Comparison of ENCODE assay signal across 19 cellular contexts in the genomic region with DNA sequence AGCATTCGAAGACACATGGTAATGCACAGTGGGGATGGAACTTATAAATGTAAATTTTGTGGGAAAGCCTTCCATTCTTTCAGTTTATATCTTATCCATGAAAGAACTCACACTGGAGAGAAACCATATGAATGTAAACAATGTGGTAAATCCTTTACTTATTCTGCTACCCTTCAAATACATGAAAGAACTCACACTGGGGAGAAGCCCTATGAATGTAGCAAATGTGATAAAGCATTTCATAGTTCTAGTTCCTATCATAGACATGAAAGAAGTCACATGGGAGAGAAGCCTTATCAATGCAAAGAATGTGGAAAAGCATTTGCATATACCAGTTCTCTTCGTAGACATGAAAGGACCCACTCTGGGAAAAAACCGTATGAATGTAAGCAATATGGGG. TPM values are rescaled to one million over a fixed set of nuclear protein-coding genes. Genes with fewer than 3 reads are reported as not detected.
DNase-seq lines count a peak whose midpoint lies in the region; ATAC-seq, FAIRE-seq and TF ChIP-seq lines count a peak whose summit lies in the region.
"Had no signal": no experiment of that assay in that cellular context is flagged by ENCODE, and none has a peak within 500 bp of the region (broad histone marks: within the 10 kb centered on the region; RNA-seq: fewer than 3 reads in every experiment).

No MANE protein-coding gene starts in this region.

- H3K18ac ChIP-seq in H1 (ENCODE audit: extremely low read depth, low read length) = no peak overlapping the region

- H3F3A ChIP-seq in PC-3 (ENCODE audit: low read length, unreplicated experiment) (no peaks in the 10 kb centered on the region), SK-N-SH (replicated peaks; ENCODE audit: insufficient read depth) (peaks cover 13% of the 10 kb centered on the region)

- no peak overlapping the region for H2AK5ac ChIP-seq in H1 (ENCODE audit: low read depth, low read length)

- H3K14ac ChIP-seq in H1 (ENCODE audit: insufficient read length) = no peak overlapping the region

- no peaks in the 10 kb centered on the region for H3K23me2 ChIP-seq in H1 (ENCODE audit: low read depth, low read length)

- H3K4me1 ChIP-seq in PC-3 (ENCODE audit: insufficient read depth, low read length) (no peaks in the 10 kb centered on the region), H1 (replicated peaks in 1 of 4; ENCODE audit: control insufficient read depth in 3 of 4, insufficient read depth in 4 of 4, low read length in 3 of 4) (no peaks in the 10 kb centered on the region), skeletal muscle tissue (ENCODE audit: control insufficient read depth in 3 of 3, insufficient read depth in 3 of 3, low read length in 3 of 3) (no peaks in the 10 kb centered on the region), SK-N-SH (ENCODE audit: control insufficient read depth in 1 of 2, insufficient read depth in 2 of 2, low read depth in 1 of 2, low read length in 1 of 2) (no peaks in the 10 kb centered on the region)
- H3K4me1 ChIP-seq: SJCRH30 had no signal

- TF ChIP-seq EP300 in H1 (IDR thresholded peaks at IDR 0.05; ENCODE audit: borderline replicate concordance in 1 of 2, low read depth in 2 of 2, low read length in 2 of 2) (no peak), SK-N-SH (IDR thresholded peaks at IDR 0.05; ENCODE audit: borderline replicate concordance in 1 of 2, low read depth in 1 of 2, low read length in 1 of 2) (no peak)

- no TSS peak for BruUV-seq in PC-3 (replicated peaks; lab: Mats Ljungman, UMichigan)

- H2BK120ac ChIP-seq in H1 (replicated peaks; ENCODE audit: low read depth, low read length) = no peak overlapping the region

- no peak overlapping the region for H3K56ac ChIP-seq in H1 (replicated peaks; ENCODE audit: insufficient read length, low read depth, low read length)

- no peak for DNase-seq in activated T-cell treated with anti-CD3 and anti-CD28 coated beads, Interleukin-2, amount 50 U/mL, for 72 hours
- no peak for DNase-seq in activated T-cell treated with anti-CD3 and anti-CD28 coated beads, Interleukin-2, amount 50 U/mL, for 24 hours
- DNase-seq in PC-3 = no peak
- no peak for DNase-seq in H1 (ENCODE audit: low read depth in 1 of 2, low spot score in 2 of 2)
- no peak for DNase-seq in retina
- no peak for DNase-seq in SK-N-SH
- DNase-seq: DMS79, HCEC 1CT, NCI-H187, NCI-H2227 treated with DMSO at 0.1 percent for 48 hours, NCI-H510A treated with DMSO at 0.1 percent for 48 hours, NCI-H774 had no signal

- H3K4ac ChIP-seq in H1 (replicated peaks; ENCODE audit: insufficient read length, low read depth, low read length) = no peak overlapping the region

- H3K9me3 Mint-ChIP-seq in activated T-cell treated with anti-CD3 and anti-CD28 coated beads, Interleukin-2, amount 50 U/mL, for 72 hours = peaks cover 23 to 43% of the 10 kb centered on the region in 2 donors
- H3K9me3 Mint-ChIP-seq in activated T-cell treated with anti-CD3 and anti-CD28 coated beads, Interleukin-2, amount 50 U/mL, for 24 hours = peaks cover 75% of the 10 kb centered on the region

- H3K36me3 ChIP-seq in PC-3 (ENCODE audit: low read depth, low read length) = peaks cover 94% of the 10 kb centered on the region
- H3K36me3 ChIP-seq in H1 (ENCODE audit: control insufficient read depth in 2 of 4, insufficient read depth in 4 of 4, low read length in 3 of 4) = peaks cover 10 to 78% (median 36%) of the 10 kb centered on the region in 4 experiments; a peak in 7 of 8 replicates
- H3K36me3 ChIP-seq in skeletal muscle tissue (ENCODE audit: control insufficient read depth in 3 of 3, insufficient read depth in 3 of 3, low read length in 3 of 3) = peaks cover 54 to 59% (median 56%) of the 10 kb centered on the region in 3 donors
- peaks cover 29 to 56% of the 10 kb centered on the region in 2 experiments for H3K36me3 ChIP-seq in SK-N-SH (replicated peaks in 1 of 2; ENCODE audit: control insufficient read depth in 1 of 2, insufficient read depth in 2 of 2, low read length in 1 of 2)

- no peak overlapping the region for H4K5ac ChIP-seq in H1 (ENCODE audit: insufficient read length, low read depth, low read length)

- no peak overlapping the region for H2BK20ac ChIP-seq in H1 (ENCODE audit: low read length)

- H2BK5ac ChIP-seq in H1 (ENCODE audit: low read depth, low read length) = no peak overlapping the region

- no peak for TF ChIP-seq POLR2A in H1 (IDR thresholded peaks at IDR 0.05; ENCODE audit: control extremely low read depth in 1 of 2, low read depth in 2 of 2, low read length in 2 of 2)

- H3K9ac ChIP-seq in PC-3 (ENCODE audit: low read length) (no peak overlapping the region), H1 (replicated peaks in 1 of 4; ENCODE audit: extremely low read depth in 1 of 4, low read depth in 3 of 4, low read length in 3 of 4) (no peak overlapping the region), skeletal muscle tissue (ENCODE audit: low read depth in 1 of 3, low read length in 3 of 3) (no peak overlapping the region), SK-N-SH (no peak overlapping the region)
- H3K9ac ChIP-seq: KMS-11 had no signal

- H3K79me1 ChIP-seq in H1 (ENCODE audit: low read depth, low read length) = no peaks in the 10 kb centered on the region; the same call in 1 of the 2 replicates

- CTCF ChIA-PET in PC-3 (lab: Charles Lee) (no interaction called here), H1 (lab: Charles Lee; ENCODE audit: partially characterized antibody) (no interaction called here), SK-N-SH (lab: Yijun Ruan, JAX) (interaction anchor here (1.5 kb wide), 1 partner anchor 40 kb away, joined by 4 read pairs; no protein-coding TSS in a partner anchor)

- H3K27me3 ChIP-seq in PC-3 (ENCODE audit: low read length) (no peaks in the 10 kb centered on the region), H1 (replicated peaks in 1 of 4; ENCODE audit: control insufficient read depth in 3 of 4, extremely low read depth in 1 of 4, insufficient read depth in 3 of 4, low read length in 3 of 4) (no peaks in the 10 kb centered on the region), skeletal muscle tissue (ENCODE audit: control insufficient read depth in 3 of 3, insufficient read depth in 3 of 3, low read length in 3 of 3) (no peaks in the 10 kb centered on the region), SK-N-SH (ENCODE audit: insufficient read depth) (no peaks in the 10 kb centered on the region)
- H3K27me3 ChIP-seq: SJCRH30 had no signal

- no peak for TF ChIP-seq RAD21 in H1 (IDR thresholded peaks at IDR 0.05 in 1 of 2, conservative IDR thresholded peaks at IDR 0.05 in 1 of 2; ENCODE audit: low read depth in 2 of 2, low read length in 2 of 2)
- no peak for TF ChIP-seq RAD21 in SK-N-SH (IDR thresholded peaks at IDR 0.05; ENCODE audit: low read length)

- no peak for ATAC-seq in activated T-cell treated with anti-CD3 and anti-CD28 coated beads, Interleukin-2, amount 50 U/mL, for 72 hours (replicated peaks in 1 of 2)
- ATAC-seq in PC-3 (no peak), GM18907 (IDR thresholded peaks at IDR 0.05; ENCODE audit: unreplicated experiment) (no peak)

- POLR2A ChIA-PET in PC-3 (lab: Charles Lee; ENCODE audit: unreplicated experiment) (no interaction called here), H1 (lab: Charles Lee; ENCODE audit: partially characterized antibody) (no interaction called here), SK-N-SH (lab: Yijun Ruan, JAX) (no interaction called here)

- no peak for FAIRE-seq in H1 (lab: Jason Lieb, UNC)
- FAIRE-seq: D721Med had no signal

- H3K23ac ChIP-seq in H1 (ENCODE audit: insufficient read length) = no peak overlapping the region

- H2AFZ ChIP-seq in PC-3 (ENCODE audit: low read length) = no peak overlapping the region
- H2AFZ ChIP-seq in H1 (ENCODE audit: low read length) = no peak overlapping the region
- H2AFZ ChIP-seq in SK-N-SH (ENCODE audit: low read depth) = no peak overlapping the region

- no peak overlapping the region for H3K4me3 Mint-ChIP-seq in activated T-cell treated with anti-CD3 and anti-CD28 coated beads, Interleukin-2, amount 50 U/mL, for 72 hours
- H3K4me3 Mint-ChIP-seq in activated T-cell treated with anti-CD3 and anti-CD28 coated beads, Interleukin-2, amount 50 U/mL, for 24 hours = no peak overlapping the region

- no peaks in the 10 kb centered on the region for H3K9me2 ChIP-seq in PC-3 (replicated peaks; ENCODE audit: low read length)
- H3K9me2 ChIP-seq in SK-N-SH = no peaks in the 10 kb centered on the region

- WGBS in H1 (ENCODE audit: extremely low coverage in 1 of 2, insufficient coverage in 1 of 2, insufficient read length in 1 of 2, insufficient replicate concordance in 2 of 2, low coverage in 1 of 2, low lambda C conversion rate in 2 of 2, missing lambda C conversion rate in 1 of 2), 2 experiments = 89% methylated on average over 3 of the region's 3 CpGs; no CpG with 5 or more reads in 1 of the 2 experiments
- 87% methylated on average over 3 of the region's 3 CpGs for whole genome bisulfite sequencing in SK-N-SH (ENCODE audit: low lambda C conversion rate)

- no peak overlapping the region for H4K91ac ChIP-seq in H1 (replicated peaks; ENCODE audit: insufficient read length, low read length)

- H4K8ac ChIP-seq in H1 (ENCODE audit: extremely low read depth, insufficient read depth, low read length) = no peak overlapping the region

- H3K4me2 ChIP-seq in PC-3 (ENCODE audit: low read length) (no peak overlapping the region), H1 (ENCODE audit: insufficient read depth in 1 of 2, low read depth in 2 of 2, low read length in 2 of 2) (no peak overlapping the region), SK-N-SH (no peak overlapping the region)
- H3K4me2 ChIP-seq: KMS-11 had no signal

- TF ChIP-seq CTCF in PC-3 (conservative IDR thresholded peaks at IDR 0.05; ENCODE audit: low read depth, low read length) (no peak), H1 (IDR thresholded peaks at IDR 0.05; ENCODE audit: control extremely low read depth in 1 of 3, insufficient read depth in 1 of 3, low read depth in 1 of 3, low read length in 3 of 3) (no peak), SK-N-SH (IDR thresholded peaks at IDR 0.05) (no peak)

- intact Hi-C loops in PC-3 (cut with micrococcal nuclease) = no loop called here

- H4K20me1 ChIP-seq in PC-3 (ENCODE audit: low read length) (no peaks in the 10 kb centered on the region), H1 (replicated peaks in 1 of 2; ENCODE audit: control insufficient read depth in 1 of 2, insufficient read depth in 2 of 2, low read length in 2 of 2) (no peaks in the 10 kb centered on the region), SK-N-SH (ENCODE audit: insufficient read depth) (no peaks in the 10 kb centered on the region)

- H3K27ac ChIP-seq in PC-3 (ENCODE audit: low read length) (no peak overlapping the region), H1 (ENCODE audit: low read depth, low read length) (no peak overlapping the region), skeletal muscle tissue (ENCODE audit: low read depth, low read length) (no peak overlapping the region), SK-N-SH (ENCODE audit: low read depth in 2 of 2, low read length in 1 of 2) (no peak overlapping the region)
- H3K27ac ChIP-seq: 22Rv1, KMS-11, SJCRH30 had no signal

- H3K4me3 ChIP-seq in PC-3 (ENCODE audit: low read length) (peak overlapping the region; percentile 10; the same call in 1 of the 2 replicates), H1 (ENCODE audit: extremely low read depth in 1 of 4, insufficient read depth in 2 of 4, low read depth in 3 of 4, low read length in 4 of 4) (no peak overlapping the region), skeletal muscle tissue (ENCODE audit: low read length in 3 of 3) (peak overlapping the region in 2 of 3 donors; percentile 8 to 34), SK-N-SH (ENCODE audit: low read depth in 2 of 2, low read length in 1 of 2) (no peak overlapping the region; a peak in 1 of 4 replicates)
- H3K4me3 ChIP-seq: SJCRH30 had no signal

- H3K27ac Mint-ChIP-seq in activated T-cell treated with anti-CD3 and anti-CD28 coated beads, Interleukin-2, amount 50 U/mL, for 72 hours = peak overlapping the region; percentile 82
- no peak overlapping the region for H3K27ac Mint-ChIP-seq in activated T-cell treated with anti-CD3 and anti-CD28 coated beads, Interleukin-2, amount 50 U/mL, for 24 hours

- peaks cover 3% of the 10 kb centered on the region; the same call in 1 of the 2 replicates for H3K79me2 ChIP-seq in PC-3 (ENCODE audit: low read length)
- H3K79me2 ChIP-seq in H1 (ENCODE audit: control insufficient read depth in 1 of 2, insufficient read depth in 2 of 2, low read length in 2 of 2) = peaks cover 0 to 4% of the 10 kb centered on the region in 2 experiments; a peak in 2 of 4 replicates
- peaks cover 3% of the 10 kb centered on the region; the same call in 1 of the 2 replicates for H3K79me2 ChIP-seq in SK-N-SH (ENCODE audit: insufficient read depth)

- peaks cover 95% of the 10 kb centered on the region for H3K9me3 ChIP-seq in PC-3 (ENCODE audit: low read length)
- H3K9me3 ChIP-seq in H1 (ENCODE audit: insufficient read depth in 2 of 2, low read depth in 1 of 2, low read length in 1 of 2) = peaks cover 93 to 99% of the 10 kb centered on the region in 2 experiments
- H3K9me3 ChIP-seq in skeletal muscle tissue (ENCODE audit: control insufficient read depth in 3 of 3, low read length in 3 of 3) = peaks cover 57 to 68% (median 59%) of the 10 kb centered on the region in 3 donors
- H3K9me3 ChIP-seq in SK-N-SH = peaks cover 39% of the 10 kb centered on the region

- no peak overlapping the region for H2BK15ac ChIP-seq in H1 (ENCODE audit: low read length)

- no peaks in the 10 kb centered on the region for H3K4me1 Mint-ChIP-seq in activated T-cell treated with anti-CD3 and anti-CD28 coated beads, Interleukin-2, amount 50 U/mL, for 72 hours (ENCODE audit: low read depth)
- no peaks in the 10 kb centered on the region for H3K4me1 Mint-ChIP-seq in activated T-cell treated with anti-CD3 and anti-CD28 coated beads, Interleukin-2, amount 50 U/mL, for 24 hours (ENCODE audit: low read depth)
- H3K4me1 Mint-ChIP-seq: CD4-positive, alpha-beta memory T cell had no signal

- H3K27me3 Mint-ChIP-seq in activated T-cell treated with anti-CD3 and anti-CD28 coated beads, Interleukin-2, amount 50 U/mL, for 72 hours (ENCODE audit: low read depth) = no peaks in the 10 kb centered on the region
- no peaks in the 10 kb centered on the region for H3K27me3 Mint-ChIP-seq in activated T-cell treated with anti-CD3 and anti-CD28 coated beads, Interleukin-2, amount 50 U/mL, for 24 hours
- H3K27me3 Mint-ChIP-seq: CD4-positive, alpha-beta memory T cell had no signal

- H3K36me3 Mint-ChIP-seq in activated T-cell treated with anti-CD3 and anti-CD28 coated beads, Interleukin-2, amount 50 U/mL, for 72 hours (ENCODE audit: insufficient read depth in 2 of 2) = peaks cover 70 to 86% of the 10 kb centered on the region in 2 donors
- peaks cover 97% of the 10 kb centered on the region for H3K36me3 Mint-ChIP-seq in activated T-cell treated with anti-CD3 and anti-CD28 coated beads, Interleukin-2, amount 50 U/mL, for 24 hours (ENCODE audit: low read depth)

- no peak overlapping the region for H2BK12ac ChIP-seq in H1 (ENCODE audit: low read depth, low read length)

RNA-seq across cellular contexts. Expression of a gene that starts 16.2 kb away (rescaled TPM):
- 1 to 10 TPM; 1.3 to 2.4 TPM for total RNA-seq in activated T-cell treated with anti-CD3 and anti-CD28 coated beads, Interleukin-2, amount 50 U/mL, for 72 hours
- total RNA-seq in PC-3 (2014; rRNA removed) = 0.33 TPM in 1 of 2 replicates, not detected in the other
- 1.7 TPM in 2 replicates for total RNA-seq in H1 (2021; fragmentation: NEBNext Ultra II Directional; extraction: Animal tissue kit (Norgen Biotek cat#: 25700))
- polyA plus RNA-seq in H1 (2011; rRNA removed) = 0.39 and 0.46 TPM in 2 replicates
- 1.5 TPM for polyA plus RNA-seq in H1 (2011; cell fraction: cytosol; rRNA removed)
- polyA plus RNA-seq in H1 (2011; cell fraction: nucleus; rRNA removed) = 0.31 TPM
- polyA plus RNA-seq in H1 (2012, experiment 1 of 2) = 0.83 to 2.6 TPM (median 1.2 TPM) in 4 replicates
- 0.30 TPM for polyA plus RNA-seq in H1 (2012, experiment 2 of 2)
- 0.59 TPM for polyA plus RNA-seq in H1 (2013, experiment 1 of 2)
- polyA plus RNA-seq in H1 (2013, experiment 2 of 2) = 0.64 TPM
- 1.1 and 2.1 TPM in 2 replicates for polyA minus RNA-seq in H1 (2011; rRNA and poly(A)+ RNA removed)
- 0.81 TPM for polyA minus RNA-seq in H1 (2011; cell fraction: cytosol; rRNA and poly(A)+ RNA removed)
- polyA minus RNA-seq in H1 (2011; cell fraction: nucleus; rRNA and poly(A)+ RNA removed) = 4.9 TPM
- 2.1 TPM for total RNA-seq in skeletal muscle tissue
- 0.55 and 0.72 TPM in 2 replicates for polyA plus RNA-seq in SK-N-SH (2012; rRNA removed)
- 0.72 and 0.86 TPM in 2 replicates for polyA plus RNA-seq in SK-N-SH (2012; cell fraction: cytosol; rRNA removed)
- polyA plus RNA-seq in SK-N-SH (2012; cell fraction: nucleus; rRNA removed) = 1.2 and 2.5 TPM in 2 replicates

RNA-seq across cellular contexts. Expression of a gene that starts 23.7 kb away (rescaled TPM):
- 10 to 100 TPM; 16.0 to 17.2 TPM for total RNA-seq in activated T-cell treated with anti-CD3 and anti-CD28 coated beads, Interleukin-2, amount 50 U/mL, for 72 hours
- total RNA-seq in PC-3 (2014; rRNA removed) = 6.7 and 9.5 TPM in 2 replicates
- 9.4 and 10.5 TPM in 2 replicates for total RNA-seq in H1 (2021; fragmentation: NEBNext Ultra II Directional; extraction: Animal tissue kit (Norgen Biotek cat#: 25700))
- 1.5 and 3.0 TPM in 2 replicates for polyA plus RNA-seq in H1 (2011; rRNA removed)
- 4.7 TPM for polyA plus RNA-seq in H1 (2011; cell fraction: cytosol; rRNA removed)
- polyA plus RNA-seq in H1 (2011; cell fraction: nucleus; rRNA removed) = 2.8 TPM
- polyA plus RNA-seq in H1 (2012, experiment 1 of 2) = 4.9 to 7.8 TPM (median 6.0 TPM) in 4 replicates
- 0.63 TPM for polyA plus RNA-seq in H1 (2012, experiment 2 of 2)
- 4.8 TPM for polyA plus RNA-seq in H1 (2013, experiment 1 of 2)
- polyA plus RNA-seq in H1 (2013, experiment 2 of 2) = 4.3 TPM
- polyA minus RNA-seq in H1 (2011; rRNA and poly(A)+ RNA removed) = 5.3 and 10.0 TPM in 2 replicates
- 5.7 TPM for polyA minus RNA-seq in H1 (2011; cell fraction: cytosol; rRNA and poly(A)+ RNA removed)
- polyA minus RNA-seq in H1 (2011; cell fraction: nucleus; rRNA and poly(A)+ RNA removed) = 9.8 TPM
- total RNA-seq in skeletal muscle tissue = 6.3 TPM
- 3.5 and 4.4 TPM in 2 replicates for polyA plus RNA-seq in SK-N-SH (2012; rRNA removed)
- 2.7 and 3.0 TPM in 2 replicates for polyA plus RNA-seq in SK-N-SH (2012; cell fraction: cytosol; rRNA removed)
- 17.6 and 24.2 TPM in 2 replicates for polyA plus RNA-seq in SK-N-SH (2012; cell fraction: nucleus; rRNA removed)

Comparison
In these comparisons a context has a peak if more than half of its experiments do, and no peak if none do; other contexts are left out.
1. H3K4me3 ChIP-seq: peak in PC-3 (single experiment) and skeletal muscle tissue (2 of 3); none in H1 (0 of 4) and SK-N-SH (0 of 2).